ENCODE assay signal across 16 cellular contexts in genomic region chr10:34252111-34252510, GRCh38.
DNase-seq lines count a peak whose midpoint lies in the region; ATAC-seq and TF ChIP-seq lines count a peak whose summit lies in the region.
"Had no signal": no experiment of that assay in that cellular context is flagged by ENCODE, and none has a peak within 500 bp of the region (broad histone marks: within the 10 kb centered on the region; RNA-seq: fewer than 3 reads in every experiment).

No MANE protein-coding gene starts in this region.

- no peaks in the 10 kb centered on the region for H3K36me3 ChIP-seq in left lung

- no peak for TF ChIP-seq CTCF in LNCaP clone FGC (IDR thresholded peaks at IDR 0.05; ENCODE audit: control insufficient read depth, extremely low read depth, insufficient read depth)
- TF ChIP-seq CTCF in left lung (IDR thresholded peaks at IDR 0.05), result no peak

- DNase-seq in COLO668 (lab: John Stamatoyannopoulos, UW; ENCODE audit: unreplicated experiment) (peak; percentile 22), LNCaP clone FGC (ENCODE audit: low read depth) (peak; percentile 10), left lung (peak in 1 of 2 donors; percentile 43), HEK293T (ENCODE audit: extremely low spot score) (no peak), superior temporal gyrus (ENCODE audit: extremely low spot score) (no peak), NOMO-1 treated with dmso at 0.1 percent for 144 hours (lab: John Stamatoyannopoulos, UW; ENCODE audit: unreplicated experiment) (no peak)
- DNase-seq: activated CD8-positive, alpha-beta T cell treated with anti-CD3 and anti-CD28 coated beads for 36 hours; amygdala; head of caudate nucleus; NCI-H524; nephron progenitor cell; stimulated activated CD4-positive, alpha-beta T cell treated with anti-CD3 and anti-CD28 coated beads, Interleukin-2, amount 100 ng/mL, for 24 hours had no signal

- no peaks in the 10 kb centered on the region for H3K4me1 ChIP-seq in left lung

- H3K27ac ChIP-seq in left lung, result no peak overlapping the region
- H3K27ac ChIP-seq: coronary artery had no signal

- H3K27me3 ChIP-seq in left lung, result no peaks in the 10 kb centered on the region

- H3K9me3 ChIP-seq in left lung, result no peaks in the 10 kb centered on the region

- intact Hi-C loops in left lung (cut with DNase I), result no loop called here

- CTCF ChIA-PET in HEK293T (lab: Yijun Ruan, JAX), result no interaction called here

- H3K4me3 ChIP-seq in LNCaP clone FGC (ENCODE audit: low read depth, low read length) (no peak overlapping the region), left lung (no peak overlapping the region)
- H3K4me3 ChIP-seq: coronary artery had no signal

- POLR2A ChIA-PET in HEK293T (lab: Yijun Ruan, JAX), result no interaction called here

- ATAC-seq in esophagus mucosa, result peak; percentile 25
- ATAC-seq in left lung, result peak; percentile 90
- no peak for ATAC-seq in HG03457 (IDR thresholded peaks at IDR 0.05; ENCODE audit: unreplicated experiment)
- ATAC-seq: activated CD8-positive, alpha-beta T cell treated with anti-CD3 and anti-CD28 coated beads for 36 hours; Panc1 had no signal

TF ChIP-seq in HEK293T, 16 proteins besides CTCF, POLR2A, EP300 and RAD21:
- TF ChIP-seq CTBP1 (IDR thresholded peaks at IDR 0.05; ENCODE audit: borderline replicate concordance) (no peak), ZNF384 (IDR thresholded peaks at IDR 0.05) (no peak), FOXM1 (IDR thresholded peaks at IDR 0.05; ENCODE audit: borderline replicate concordance) (no peak), TARDBP (IDR thresholded peaks at IDR 0.05) (no peak), SP1 (IDR thresholded peaks at IDR 0.05) (no peak), L3MBTL2 (conservative IDR thresholded peaks at IDR 0.05) (no peak), NFRKB (IDR thresholded peaks at IDR 0.05) (no peak), FOXK2 (IDR thresholded peaks at IDR 0.05) (no peak), HDGF (IDR thresholded peaks at IDR 0.05; ENCODE audit: borderline replicate concordance) (no peak), FOXA1 (IDR thresholded peaks at IDR 0.05) (no peak)

Comparison
In these comparisons a context has a peak if more than half of its experiments do, and no peak if none do; other contexts are left out.
1. DNase-seq: peak in COLO668 (single experiment) and LNCaP clone FGC (single experiment); none in HEK293T (single experiment), superior temporal gyrus (single experiment) and NOMO-1 treated with dmso at 0.1 percent for 144 hours (single experiment).